Comparison of ENCODE assay signal across 1 cellular context in genomic region chr17:45894022-45894784, GRCh38.
A peak's percentile ranks its signal among the peaks of the same experiment; 100 is the strongest.
TF ChIP-seq lines count a peak whose summit lies in the region.

Gene MAPT, plus strand, starts transcription at chr17:45894554. Its CDS starts 67,784 bp downstream, at chr17:45962338.

TF ChIP-seq in K562, 482 proteins besides CTCF, POLR2A, EP300 and RAD21 (continued from another document and continues in another):
- TF ChIP-seq, protein P1, sequence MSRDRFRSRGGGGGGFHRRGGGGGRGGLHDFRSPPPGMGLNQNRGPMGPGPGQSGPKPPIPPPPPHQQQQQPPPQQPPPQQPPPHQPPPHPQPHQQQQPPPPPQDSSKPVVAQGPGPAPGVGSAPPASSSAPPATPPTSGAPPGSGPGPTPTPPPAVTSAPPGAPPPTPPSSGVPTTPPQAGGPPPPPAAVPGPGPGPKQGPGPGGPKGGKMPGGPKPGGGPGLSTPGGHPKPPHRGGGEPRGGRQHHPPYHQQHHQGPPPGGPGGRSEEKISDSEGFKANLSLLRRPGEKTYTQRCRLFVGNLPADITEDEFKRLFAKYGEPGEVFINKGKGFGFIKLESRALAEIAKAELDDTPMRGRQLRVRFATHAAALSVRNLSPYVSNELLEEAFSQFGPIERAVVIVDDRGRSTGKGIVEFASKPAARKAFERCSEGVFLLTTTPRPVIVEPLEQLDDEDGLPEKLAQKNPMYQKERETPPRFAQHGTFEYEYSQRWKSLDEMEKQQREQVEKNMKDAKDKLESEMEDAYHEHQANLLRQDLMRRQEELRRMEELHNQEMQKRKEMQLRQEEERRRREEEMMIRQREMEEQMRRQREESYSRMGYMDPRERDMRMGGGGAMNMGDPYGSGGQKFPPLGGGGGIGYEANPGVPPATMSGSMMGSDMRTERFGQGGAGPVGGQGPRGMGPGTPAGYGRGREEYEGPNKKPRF (IDR thresholded peaks at IDR 0.05; ENCODE audit: low read depth, low read length) = no peak
- TF ChIP-seq XRCC5 (IDR thresholded peaks at IDR 0.05; ENCODE audit: low read depth, low read length) = peak; percentile 92
- no peak for TF ChIP-seq CEBPB (tag; IDR thresholded peaks at IDR 0.05)
- no peak for TF ChIP-seq ZNF449 (CRISPR knock-in tag; IDR thresholded peaks at IDR 0.05)
- no peak for TF ChIP-seq ZNF174 (CRISPR knock-in tag; IDR thresholded peaks at IDR 0.05)
- no peak for TF ChIP-seq TGIF2 (CRISPR knock-in tag; IDR thresholded peaks at IDR 0.05)
- peak in 1 of 3 experiments; percentile 55 for TF ChIP-seq YY1 (IDR thresholded peaks at IDR 0.05; ENCODE audit: borderline replicate concordance in 1 of 3, control insufficient read depth in 1 of 3, extremely low read depth in 1 of 3, insufficient read depth in 3 of 3, insufficient read length in 1 of 3, insufficient replicate concordance in 2 of 3, low read depth in 1 of 3, low read length in 2 of 3)
- no peak for TF ChIP-seq PRPF4 (IDR thresholded peaks at IDR 0.05; ENCODE audit: insufficient read depth, low read depth, low read length, poor library complexity, severe bottlenecking)
- TF ChIP-seq FOSL1 (tag; conservative IDR thresholded peaks at IDR 0.05) = no peak
- peak; percentile 93 for TF ChIP-seq CTBP1 (IDR thresholded peaks at IDR 0.05; ENCODE audit: borderline replicate concordance)
- peak; percentile 6; the same call in 1 of the 2 replicates for TF ChIP-seq MBD2 (IDR thresholded peaks at IDR 0.05; ENCODE audit: borderline replicate concordance, low read depth)
- TF ChIP-seq ZBTB49 (CRISPR knock-in tag; IDR thresholded peaks at IDR 0.05; ENCODE audit: borderline replicate concordance) = no peak
- TF ChIP-seq MAFF (IDR thresholded peaks at IDR 0.05; ENCODE audit: low read length) = no peak
- TF ChIP-seq IRF2 (CRISPR knock-in tag; IDR thresholded peaks at IDR 0.05) = no peak
- no peak for TF ChIP-seq SRSF1 (IDR thresholded peaks at IDR 0.05; ENCODE audit: low read depth, low read length)
- TF ChIP-seq TARDBP (IDR thresholded peaks at IDR 0.05) = no peak
- no peak for TF ChIP-seq ZNF347 (CRISPR knock-in tag; IDR thresholded peaks at IDR 0.05; ENCODE audit: low read depth)
- TF ChIP-seq, protein P2, sequence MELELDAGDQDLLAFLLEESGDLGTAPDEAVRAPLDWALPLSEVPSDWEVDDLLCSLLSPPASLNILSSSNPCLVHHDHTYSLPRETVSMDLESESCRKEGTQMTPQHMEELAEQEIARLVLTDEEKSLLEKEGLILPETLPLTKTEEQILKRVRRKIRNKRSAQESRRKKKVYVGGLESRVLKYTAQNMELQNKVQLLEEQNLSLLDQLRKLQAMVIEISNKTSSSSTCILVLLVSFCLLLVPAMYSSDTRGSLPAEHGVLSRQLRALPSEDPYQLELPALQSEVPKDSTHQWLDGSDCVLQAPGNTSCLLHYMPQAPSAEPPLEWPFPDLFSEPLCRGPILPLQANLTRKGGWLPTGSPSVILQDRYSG (tag; conservative IDR thresholded peaks at IDR 0.05; ENCODE audit: low read depth) = no peak
- no peak; the same call in 1 of the 2 replicates for TF ChIP-seq GATAD2A (IDR thresholded peaks at IDR 0.05)
- TF ChIP-seq ZNF695 (CRISPR knock-in tag; IDR thresholded peaks at IDR 0.05) = no peak
- TF ChIP-seq, protein P3, sequence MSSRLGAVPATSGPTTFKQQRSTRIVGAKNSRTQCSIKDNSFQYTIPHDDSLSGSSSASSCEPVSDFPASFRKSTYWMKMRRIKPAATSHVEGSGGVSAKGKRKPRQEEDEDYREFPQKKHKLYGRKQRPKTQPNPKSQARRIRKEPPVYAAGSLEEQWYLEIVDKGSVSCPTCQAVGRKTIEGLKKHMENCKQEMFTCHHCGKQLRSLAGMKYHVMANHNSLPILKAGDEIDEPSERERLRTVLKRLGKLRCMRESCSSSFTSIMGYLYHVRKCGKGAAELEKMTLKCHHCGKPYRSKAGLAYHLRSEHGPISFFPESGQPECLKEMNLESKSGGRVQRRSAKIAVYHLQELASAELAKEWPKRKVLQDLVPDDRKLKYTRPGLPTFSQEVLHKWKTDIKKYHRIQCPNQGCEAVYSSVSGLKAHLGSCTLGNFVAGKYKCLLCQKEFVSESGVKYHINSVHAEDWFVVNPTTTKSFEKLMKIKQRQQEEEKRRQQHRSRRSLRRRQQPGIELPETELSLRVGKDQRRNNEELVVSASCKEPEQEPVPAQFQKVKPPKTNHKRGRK (tag; IDR thresholded peaks at IDR 0.05) = no peak
- peak; percentile 28; the same call in 1 of the 2 replicates for TF ChIP-seq HNRNPL (IDR thresholded peaks at IDR 0.05; ENCODE audit: low read depth, low read length)
- TF ChIP-seq, protein P4, sequence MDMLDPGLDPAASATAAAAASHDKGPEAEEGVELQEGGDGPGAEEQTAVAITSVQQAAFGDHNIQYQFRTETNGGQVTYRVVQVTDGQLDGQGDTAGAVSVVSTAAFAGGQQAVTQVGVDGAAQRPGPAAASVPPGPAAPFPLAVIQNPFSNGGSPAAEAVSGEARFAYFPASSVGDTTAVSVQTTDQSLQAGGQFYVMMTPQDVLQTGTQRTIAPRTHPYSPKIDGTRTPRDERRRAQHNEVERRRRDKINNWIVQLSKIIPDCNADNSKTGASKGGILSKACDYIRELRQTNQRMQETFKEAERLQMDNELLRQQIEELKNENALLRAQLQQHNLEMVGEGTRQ (CRISPR knock-in tag; IDR thresholded peaks at IDR 0.05) = no peak
- peak; percentile 17; the same call in 1 of the 2 replicates for TF ChIP-seq SAFB (IDR thresholded peaks at IDR 0.05; ENCODE audit: borderline replicate concordance, low read depth, low read length)
- no peak for TF ChIP-seq ZNF134 (CRISPR knock-in tag; conservative IDR thresholded peaks at IDR 0.05)
- no peak for TF ChIP-seq SREBF2 (CRISPR knock-in tag; IDR thresholded peaks at IDR 0.05)
- peak; percentile 85 for TF ChIP-seq SETDB1 (IDR thresholded peaks at IDR 0.05; ENCODE audit: low read length)
- TF ChIP-seq, protein P5, sequence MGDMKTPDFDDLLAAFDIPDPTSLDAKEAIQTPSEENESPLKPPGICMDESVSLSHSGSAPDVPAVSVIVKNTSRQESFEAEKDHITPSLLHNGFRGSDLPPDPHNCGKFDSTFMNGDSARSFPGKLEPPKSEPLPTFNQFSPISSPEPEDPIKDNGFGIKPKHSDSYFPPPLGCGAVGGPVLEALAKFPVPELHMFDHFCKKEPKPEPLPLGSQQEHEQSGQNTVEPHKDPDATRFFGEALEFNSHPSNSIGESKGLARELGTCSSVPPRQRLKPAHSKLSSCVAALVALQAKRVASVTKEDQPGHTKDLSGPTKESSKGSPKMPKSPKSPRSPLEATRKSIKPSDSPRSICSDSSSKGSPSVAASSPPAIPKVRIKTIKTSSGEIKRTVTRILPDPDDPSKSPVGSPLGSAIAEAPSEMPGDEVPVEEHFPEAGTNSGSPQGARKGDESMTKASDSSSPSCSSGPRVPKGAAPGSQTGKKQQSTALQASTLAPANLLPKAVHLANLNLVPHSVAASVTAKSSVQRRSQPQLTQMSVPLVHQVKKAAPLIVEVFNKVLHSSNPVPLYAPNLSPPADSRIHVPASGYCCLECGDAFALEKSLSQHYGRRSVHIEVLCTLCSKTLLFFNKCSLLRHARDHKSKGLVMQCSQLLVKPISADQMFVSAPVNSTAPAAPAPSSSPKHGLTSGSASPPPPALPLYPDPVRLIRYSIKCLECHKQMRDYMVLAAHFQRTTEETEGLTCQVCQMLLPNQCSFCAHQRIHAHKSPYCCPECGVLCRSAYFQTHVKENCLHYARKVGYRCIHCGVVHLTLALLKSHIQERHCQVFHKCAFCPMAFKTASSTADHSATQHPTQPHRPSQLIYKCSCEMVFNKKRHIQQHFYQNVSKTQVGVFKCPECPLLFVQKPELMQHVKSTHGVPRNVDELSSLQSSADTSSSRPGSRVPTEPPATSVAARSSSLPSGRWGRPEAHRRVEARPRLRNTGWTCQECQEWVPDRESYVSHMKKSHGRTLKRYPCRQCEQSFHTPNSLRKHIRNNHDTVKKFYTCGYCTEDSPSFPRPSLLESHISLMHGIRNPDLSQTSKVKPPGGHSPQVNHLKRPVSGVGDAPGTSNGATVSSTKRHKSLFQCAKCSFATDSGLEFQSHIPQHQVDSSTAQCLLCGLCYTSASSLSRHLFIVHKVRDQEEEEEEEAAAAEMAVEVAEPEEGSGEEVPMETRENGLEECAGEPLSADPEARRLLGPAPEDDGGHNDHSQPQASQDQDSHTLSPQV (IDR thresholded peaks at IDR 0.05) = peak; percentile 88
- no peak for TF ChIP-seq RBM39 (optimal IDR thresholded peaks at IDR 0.05; ENCODE audit: low read depth, low read length)
- TF ChIP-seq ZNF212 (CRISPR knock-in tag; IDR thresholded peaks at IDR 0.05) = no peak
- no peak for TF ChIP-seq TAF1 (IDR thresholded peaks at IDR 0.05; ENCODE audit: control insufficient read depth, extremely low read depth, insufficient read depth, low read length, severe bottlenecking)
- TF ChIP-seq ZNF561 (CRISPR knock-in tag; conservative IDR thresholded peaks at IDR 0.05) = no peak
- TF ChIP-seq, protein P6, sequence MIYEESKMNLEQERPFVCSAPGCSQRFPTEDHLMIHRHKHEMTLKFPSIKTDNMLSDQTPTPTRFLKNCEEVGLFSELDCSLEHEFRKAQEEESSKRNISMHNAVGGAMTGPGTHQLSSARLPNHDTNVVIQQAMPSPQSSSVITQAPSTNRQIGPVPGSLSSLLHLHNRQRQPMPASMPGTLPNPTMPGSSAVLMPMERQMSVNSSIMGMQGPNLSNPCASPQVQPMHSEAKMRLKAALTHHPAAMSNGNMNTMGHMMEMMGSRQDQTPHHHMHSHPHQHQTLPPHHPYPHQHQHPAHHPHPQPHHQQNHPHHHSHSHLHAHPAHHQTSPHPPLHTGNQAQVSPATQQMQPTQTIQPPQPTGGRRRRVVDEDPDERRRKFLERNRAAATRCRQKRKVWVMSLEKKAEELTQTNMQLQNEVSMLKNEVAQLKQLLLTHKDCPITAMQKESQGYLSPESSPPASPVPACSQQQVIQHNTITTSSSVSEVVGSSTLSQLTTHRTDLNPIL (CRISPR knock-in tag; IDR thresholded peaks at IDR 0.05) = no peak
- no peak for TF ChIP-seq GATA2 (CRISPR knock-in tag; IDR thresholded peaks at IDR 0.05)
- TF ChIP-seq PHB2 (IDR thresholded peaks at IDR 0.05; ENCODE audit: low read depth) = no peak
- TF ChIP-seq RBM17 (IDR thresholded peaks at IDR 0.05; ENCODE audit: borderline replicate concordance, low read depth, low read length) = no peak
- TF ChIP-seq CAMTA2 (CRISPR knock-in tag; conservative IDR thresholded peaks at IDR 0.05) = no peak
- no peak for TF ChIP-seq ZNF717 (CRISPR knock-in tag; IDR thresholded peaks at IDR 0.05)
- TF ChIP-seq ARNT (IDR thresholded peaks at IDR 0.05) = no peak
- TF ChIP-seq ZFPM2 (CRISPR knock-in tag; IDR thresholded peaks at IDR 0.05) = no peak
- no peak for TF ChIP-seq TEAD1 (CRISPR knock-in tag; IDR thresholded peaks at IDR 0.05)
- no peak for TF ChIP-seq MAFK (IDR thresholded peaks at IDR 0.05; ENCODE audit: low read length)
- TF ChIP-seq NFYB (IDR thresholded peaks at IDR 0.05; ENCODE audit: extremely low read depth, insufficient read length) = no peak
- no peak for TF ChIP-seq BRF1 (IDR thresholded peaks at IDR 0.05; ENCODE audit: borderline replicate concordance, extremely low read depth, insufficient read length)
- TF ChIP-seq ZBED1 (IDR thresholded peaks at IDR 0.05) = no peak
- TF ChIP-seq MAFG (tag; conservative IDR thresholded peaks at IDR 0.05) = no peak
- TF ChIP-seq, protein P7, sequence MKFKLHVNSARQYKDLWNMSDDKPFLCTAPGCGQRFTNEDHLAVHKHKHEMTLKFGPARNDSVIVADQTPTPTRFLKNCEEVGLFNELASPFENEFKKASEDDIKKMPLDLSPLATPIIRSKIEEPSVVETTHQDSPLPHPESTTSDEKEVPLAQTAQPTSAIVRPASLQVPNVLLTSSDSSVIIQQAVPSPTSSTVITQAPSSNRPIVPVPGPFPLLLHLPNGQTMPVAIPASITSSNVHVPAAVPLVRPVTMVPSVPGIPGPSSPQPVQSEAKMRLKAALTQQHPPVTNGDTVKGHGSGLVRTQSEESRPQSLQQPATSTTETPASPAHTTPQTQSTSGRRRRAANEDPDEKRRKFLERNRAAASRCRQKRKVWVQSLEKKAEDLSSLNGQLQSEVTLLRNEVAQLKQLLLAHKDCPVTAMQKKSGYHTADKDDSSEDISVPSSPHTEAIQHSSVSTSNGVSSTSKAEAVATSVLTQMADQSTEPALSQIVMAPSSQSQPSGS (CRISPR knock-in tag; IDR thresholded peaks at IDR 0.05) = peak; percentile 13; the same call in 1 of the 2 replicates
- no peak for TF ChIP-seq RBM22 (IDR thresholded peaks at IDR 0.05; ENCODE audit: low read depth, low read length, poor library complexity, severe bottlenecking)
- 0 out of 2 replicates have a peak, but pooled peaks have one; percentile 18 for TF ChIP-seq NFIC (IDR thresholded peaks at IDR 0.05)
- no peak for TF ChIP-seq FOXK2 (conservative IDR thresholded peaks at IDR 0.05 in 1 of 2, IDR thresholded peaks at IDR 0.05 in 1 of 2; ENCODE audit: low read depth in 2 of 2)
- TF ChIP-seq ZNF707 (CRISPR knock-in tag; conservative IDR thresholded peaks at IDR 0.05) = no peak
- no peak for TF ChIP-seq ZNF583 (CRISPR knock-in tag; IDR thresholded peaks at IDR 0.05)
